In the genomic region with DNA sequence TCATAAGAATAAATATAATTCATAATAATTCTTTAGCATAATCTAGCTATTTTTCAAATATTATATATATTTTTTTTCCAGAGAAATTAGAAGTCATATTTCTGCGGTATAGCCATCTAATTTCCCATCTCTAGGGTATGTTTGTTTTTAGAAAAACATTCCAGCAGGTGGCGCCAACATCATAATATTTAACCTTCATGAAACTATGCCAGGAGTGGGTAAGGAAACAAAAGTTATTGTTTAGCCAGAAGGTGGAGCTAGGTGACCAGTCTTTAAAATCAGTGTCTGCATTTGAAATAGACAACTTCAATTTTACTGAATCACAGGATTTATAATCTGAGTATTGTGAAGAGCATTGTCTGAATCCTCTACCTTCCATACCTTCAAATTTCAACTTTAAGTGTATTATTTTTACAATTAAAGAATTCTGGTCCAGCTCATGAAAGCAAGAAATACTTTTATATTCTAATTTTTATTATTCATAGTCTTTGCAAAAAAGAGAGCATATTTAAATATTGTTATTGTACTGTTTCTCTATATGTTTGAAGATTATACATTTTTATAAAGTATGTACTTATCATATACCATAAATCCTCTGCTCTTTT, we compare ENCODE assay signal across 8 cellular contexts. TPM values are rescaled to one million over a fixed set of nuclear protein-coding genes. Genes with fewer than 3 reads are reported as not detected.
DNase-seq lines count a peak whose midpoint lies in the region; ATAC-seq and TF ChIP-seq lines count a peak whose summit lies in the region.

No MANE protein-coding gene starts in this region.

- no peaks in the 10 kb centered on the region for H3K4me1 Mint-ChIP-seq in activated T-cell treated with anti-CD3 and anti-CD28 coated beads, Interleukin-2, amount 50 U/mL, for 24 hours (ENCODE audit: low read depth)

- no peaks in the 10 kb centered on the region for H3K36me3 Mint-ChIP-seq in activated T-cell treated with anti-CD3 and anti-CD28 coated beads, Interleukin-2, amount 50 U/mL, for 24 hours (ENCODE audit: low read depth)

- POLR2A ChIA-PET in GM10248 (lab: Yijun Ruan, JAX): no interaction called here
- POLR2A ChIA-PET in Panc1 (lab: Charles Lee): no interaction called here

- H3K9me3 ChIP-seq in HAP-1 (no peaks in the 10 kb centered on the region), Panc1 (ENCODE audit: control insufficient read depth, insufficient read depth, low read depth, low read length) (no peaks in the 10 kb centered on the region)

- H3K27me3 Mint-ChIP-seq in activated T-cell treated with anti-CD3 and anti-CD28 coated beads, Interleukin-2, amount 50 U/mL, for 24 hours: no peaks in the 10 kb centered on the region

- intact Hi-C loops in Panc1 (cut with micrococcal nuclease; ENCODE audit: unreplicated experiment): no loop called here

- H3K4me3 Mint-ChIP-seq in activated T-cell treated with anti-CD3 and anti-CD28 coated beads, Interleukin-2, amount 50 U/mL, for 24 hours: no peak overlapping the region

- no peak overlapping the region for H3K27ac Mint-ChIP-seq in activated T-cell treated with anti-CD3 and anti-CD28 coated beads, Interleukin-2, amount 50 U/mL, for 24 hours

- in situ Hi-C loops in HAP-1 (cut with MboI; ENCODE audit: low sequenced_read_pairs) (no loop called here), Panc1 (cut with HindIII; ENCODE audit: low pct_unique_long_range_greater_than_20kb, low sequenced_read_pairs) (no loop called here)

- H3K27ac ChIP-seq in Panc1 (ENCODE audit: low read length): no peak overlapping the region

- CTCF ChIA-PET in GM10248 (lab: Yijun Ruan, JAX): interaction anchor here (0.8 to 2.9 kb wide), 19 partner anchors 8 to 715 kb away, joined by 3 to 13 read pairs (median 4); a partner anchor contains a TSS
- CTCF ChIA-PET in Panc1 (lab: Charles Lee): interaction anchor here (0.8 to 1.0 kb wide), 2 partner anchors 27 to 145 kb away, joined by 3 to 4 read pairs; no protein-coding TSS in a partner anchor

- DNase-seq in GM10248 (ENCODE audit: extremely low spot score): peak; percentile 60
- peak; percentile 84 to 89 for DNase-seq in HAP-1 (ENCODE audit: low spot score in 2 of 2)
- peak; percentile 91 for DNase-seq in LNCaP clone FGC (ENCODE audit: low read depth)
- DNase-seq in Panc1 (ENCODE audit: low read depth, low spot score): peak; percentile 69
- peak; percentile 39 for DNase-seq in activated T-cell treated with anti-CD3 and anti-CD28 coated beads, Interleukin-2, amount 50 U/mL, for 24 hours
- peak; percentile 92 for DNase-seq in fibroblast of pulmonary artery (ENCODE audit: low read depth)
- peak; percentile 60 for DNase-seq in omental fat pad (ENCODE audit: low spot score)
- peak; percentile 73 for DNase-seq in ureter (ENCODE audit: low spot score)

- H3K27me3 ChIP-seq in HAP-1 (ENCODE audit: low read depth) (no peaks in the 10 kb centered on the region), Panc1 (ENCODE audit: control insufficient read depth, insufficient read depth, low read length) (no peaks in the 10 kb centered on the region)

- TF ChIP-seq CTCF in GM10248 (IDR thresholded peaks at IDR 0.05; ENCODE audit: control extremely low read depth, extremely low read depth, low read depth, missing control alignments) (peak; percentile 71), LNCaP clone FGC (IDR thresholded peaks at IDR 0.05; ENCODE audit: control insufficient read depth, extremely low read depth, insufficient read depth) (peak; percentile 72), Panc1 (IDR thresholded peaks at IDR 0.05) (peak; percentile 78; the same call in 1 of the 2 replicates), fibroblast of pulmonary artery (IDR thresholded peaks at IDR 0.05; ENCODE audit: low read length, missing control alignments) (peak; percentile 76), omental fat pad (IDR thresholded peaks at IDR 0.05) (peak in 1 of 3 donors; percentile 16)

- no TSS peak for BruUV-seq in Panc1 (replicated peaks; lab: Mats Ljungman, UMichigan)

- H3K4me1 ChIP-seq in HAP-1 (no peaks in the 10 kb centered on the region), Panc1 (ENCODE audit: control insufficient read depth, insufficient read depth, low read length) (no peaks in the 10 kb centered on the region)

- ATAC-seq in Panc1: peak; percentile 83
- peak; percentile 62 for ATAC-seq in omental fat pad (ENCODE audit: low FRiP score)

- H3K36me3 ChIP-seq in HAP-1 (replicated peaks) (no peaks in the 10 kb centered on the region), Panc1 (ENCODE audit: control insufficient read depth, insufficient read depth, low read length) (no peaks in the 10 kb centered on the region)

- H3K9me3 Mint-ChIP-seq in activated T-cell treated with anti-CD3 and anti-CD28 coated beads, Interleukin-2, amount 50 U/mL, for 24 hours: no peaks in the 10 kb centered on the region

- H3K4me3 ChIP-seq in HAP-1 (no peak overlapping the region), LNCaP clone FGC (ENCODE audit: low read depth, low read length) (no peak overlapping the region), Panc1 (ENCODE audit: low read depth in 2 of 2, low read length in 2 of 2) (no peak overlapping the region), fibroblast of pulmonary artery (replicated peaks; ENCODE audit: low read depth, low read length) (no peak overlapping the region)

RNA-seq across cellular contexts. Expression of a gene that starts 15.7 kb away (rescaled TPM):
- total RNA-seq in Panc1 (2021; ENCODE audit: unreplicated experiment) (not detected), omental fat pad (not detected), ureter (not detected)
- polyA plus RNA-seq in Panc1 (2012; ENCODE audit: insufficient read length): not detected

RNA-seq across cellular contexts. Expression of a gene that starts 46.4 kb away (rescaled TPM):
- total RNA-seq in Panc1 (2021; ENCODE audit: unreplicated experiment): 13.4 TPM
- polyA plus RNA-seq in Panc1 (2012; ENCODE audit: insufficient read length): 3.7 TPM
- total RNA-seq in omental fat pad: 10 to 100 TPM in 1 of 4 donors, 1 to 10 TPM in 3; 4.2 to 14.7 (median 5.3) TPM
- total RNA-seq in ureter: 21.0 TPM

Comparison
In these comparisons a context has a peak if more than half of its experiments do, and no peak if none do; other contexts are left out.
1. DNase-seq: peak in every context shown above with its lines; median percentile 92 in fibroblast of pulmonary artery; 91 in LNCaP clone FGC; 86 in HAP-1; 73 in ureter; 69 in Panc1; 60 in GM10248; 60 in omental fat pad; 39 in activated T-cell treated with anti-CD3 and anti-CD28 coated beads, Interleukin-2, amount 50 U/mL, for 24 hours.